In genomic region chr17:61459968-61460718, GRCh38 we compare ENCODE assay signal across 13 cellular contexts. TPM values are rescaled to one million over a fixed set of nuclear protein-coding genes. Genes with fewer than 3 reads are reported as not detected.
A peak's percentile ranks its signal among the peaks of the same experiment; 100 is the strongest.
DNase-seq lines count a peak whose midpoint lies in the region; FAIRE-seq and TF ChIP-seq lines count a peak whose summit lies in the region.
"Had no signal": no experiment of that assay in that cellular context is flagged by ENCODE, and none has a peak within 500 bp of the region (broad histone marks: within the 10 kb centered on the region; RNA-seq: fewer than 3 reads in every experiment).

No MANE protein-coding gene starts in this region.

- no peak for TF ChIP-seq CTCF in colonic mucosa (IDR thresholded peaks at IDR 0.05)
- no peak for TF ChIP-seq CTCF in lower leg skin (IDR thresholded peaks at IDR 0.05)
- TF ChIP-seq CTCF in smooth muscle cell (IDR thresholded peaks at IDR 0.05; ENCODE audit: borderline replicate concordance, insufficient read depth, poor library complexity, severe bottlenecking): no peak

- WGBS in lower leg skin, 2 donors: 85 to 89% methylated on average over 9 of the region's 9 CpGs
- WGBS in smooth muscle cell (ENCODE audit: low lambda C conversion rate): 41% methylated on average over 9 of the region's 9 CpGs
- WGBS in small intestine, 3 donors: 60 to 72% (median 66%) methylated on average over 9 of the region's 9 CpGs

- no peaks in the 10 kb centered on the region for H4K20me1 ChIP-seq in smooth muscle cell (ENCODE audit: low read depth)

- peak overlapping the region; percentile 91 for H3K4me2 ChIP-seq in smooth muscle cell
- H3K4me2 ChIP-seq: PC-9 had no signal

- TF ChIP-seq POLR2A in lower leg skin (IDR thresholded peaks at IDR 0.05): no peak

- intact Hi-C loops in colonic mucosa (cut with DNase I) (no loop called here), lower leg skin (cut with DNase I; ENCODE audit: low total_unique reads) (no loop called here)

- H3K36me3 ChIP-seq in colonic mucosa: no peaks in the 10 kb centered on the region
- no peaks in the 10 kb centered on the region for H3K36me3 ChIP-seq in smooth muscle cell (ENCODE audit: low read depth)
- H3K36me3 ChIP-seq in small intestine (ENCODE audit: control insufficient read depth in 2 of 2, insufficient read depth in 2 of 2, low read length in 2 of 2): no peaks in the 10 kb centered on the region

- H3K9me3 ChIP-seq in colonic mucosa (no peaks in the 10 kb centered on the region), smooth muscle cell (replicated peaks; ENCODE audit: low read depth) (no peaks in the 10 kb centered on the region), small intestine (ENCODE audit: control insufficient read depth, low read depth) (no peaks in the 10 kb centered on the region)

- H3F3A ChIP-seq in smooth muscle cell (ENCODE audit: low read depth): peaks cover 16% of the 10 kb centered on the region

- peaks cover 5% of the 10 kb centered on the region for H3K4me1 ChIP-seq in colonic mucosa
- H3K4me1 ChIP-seq in smooth muscle cell (ENCODE audit: low read depth): peaks cover 29% of the 10 kb centered on the region
- no peaks in the 10 kb centered on the region for H3K4me1 ChIP-seq in small intestine (ENCODE audit: control insufficient read depth in 2 of 2, insufficient read depth in 1 of 2, low read depth in 1 of 2, low read length in 1 of 2)

- DNase-seq in HTR-8/SVneo (ENCODE audit: insufficient read length, low spot score) (no peak), colonic mucosa (peak; percentile 13), lower leg skin (ENCODE audit: low spot score in 2 of 2) (peak; percentile 3 to 57), smooth muscle cell (lab: John Stamatoyannopoulos, UW; ENCODE audit: unreplicated experiment) (no peak), NOMO-1 treated with dmso at 0.1 percent for 144 hours (lab: John Stamatoyannopoulos, UW; ENCODE audit: unreplicated experiment) (no peak), small intestine (no peak)
- DNase-seq in stimulated activated CD4-positive, alpha-beta T cell treated with anti-CD3 and anti-CD28 coated beads, Interleukin-2, amount 100 ng/mL, for 48 hours: no peak
- DNase-seq: DMS153, NCI-H1436 treated with DMSO at 0.1 percent for 48 hours, NCI-H2227 treated with DMSO at 0.1 percent for 48 hours, PC-9 had no signal

- H2AFZ ChIP-seq in smooth muscle cell (ENCODE audit: low read depth): no peak overlapping the region
- H2AFZ ChIP-seq: PC-9 had no signal

- no peak overlapping the region for H3K4me3 ChIP-seq in colonic mucosa
- H3K4me3 ChIP-seq in lower leg skin (ENCODE audit: low read depth, poor library complexity, severe bottlenecking): no peak overlapping the region
- peak overlapping the region; percentile 16 for H3K4me3 ChIP-seq in smooth muscle cell
- H3K4me3 ChIP-seq in small intestine (ENCODE audit: low read depth in 1 of 2, low read length in 2 of 2): no peak overlapping the region
- H3K4me3 ChIP-seq: PC-9 had no signal

- H3K79me2 ChIP-seq in smooth muscle cell (ENCODE audit: low read depth): peaks cover 85% of the 10 kb centered on the region

- FAIRE-seq in HTR-8/SVneo (lab: Jason Lieb, UNC) (peak; percentile 60), small intestine (lab: Jason Lieb, UNC) (no peak)

- H3K27ac ChIP-seq in colonic mucosa: no peak overlapping the region
- H3K27ac ChIP-seq in smooth muscle cell (ENCODE audit: low read depth): peak overlapping the region; percentile 25
- no peak overlapping the region for H3K27ac ChIP-seq in small intestine (ENCODE audit: low read depth in 1 of 2, low read length in 1 of 2)
- H3K27ac ChIP-seq: PC-9 had no signal

- H3K9ac ChIP-seq in colonic mucosa (ENCODE audit: low read depth in 2 of 2, low read length in 2 of 2): no peak overlapping the region
- peak overlapping the region; percentile 15 for H3K9ac ChIP-seq in smooth muscle cell (ENCODE audit: low read depth)

- H3K27me3 ChIP-seq in colonic mucosa (peaks cover 50% of the 10 kb centered on the region), smooth muscle cell (ENCODE audit: low read depth) (peaks cover 6% of the 10 kb centered on the region), small intestine (ENCODE audit: control insufficient read depth in 2 of 2, insufficient read depth in 2 of 2, low read length in 2 of 2) (peaks cover 12 to 54% of the 10 kb centered on the region in 2 donors)

RNA-seq across cellular contexts. Expression of gene TBX4, which starts 7.9 kb away (rescaled TPM):
- total RNA-seq in colonic mucosa: not detected
- total RNA-seq in lower leg skin: under 1 TPM in 1 of 4 donors, not detected in 3; 0.53 TPM
- 14.1 and 15.4 TPM in 2 replicates for total RNA-seq in smooth muscle cell
- 14.6 and 22.7 TPM in 2 replicates for polyA plus RNA-seq in smooth muscle cell
- not detected for polyA plus RNA-seq in small intestine
- total RNA-seq: HT1080, PC-9, SK-MEL-5 had no signal

Comparison
In these comparisons a context has a peak if more than half of its experiments do, and no peak if none do; other contexts are left out.
1. DNase-seq: peak in colonic mucosa (single experiment) and lower leg skin (2 of 2); none in HTR-8/SVneo (single experiment), smooth muscle cell (single experiment), stimulated activated CD4-positive, alpha-beta T cell treated with anti-CD3 and anti-CD28 coated beads, Interleukin-2, amount 100 ng/mL, for 48 hours (0 of 2), NOMO-1 treated with dmso at 0.1 percent for 144 hours (single experiment) and small intestine (single experiment).